ENCODE assay signal across 19 cellular contexts in the genomic region with DNA sequence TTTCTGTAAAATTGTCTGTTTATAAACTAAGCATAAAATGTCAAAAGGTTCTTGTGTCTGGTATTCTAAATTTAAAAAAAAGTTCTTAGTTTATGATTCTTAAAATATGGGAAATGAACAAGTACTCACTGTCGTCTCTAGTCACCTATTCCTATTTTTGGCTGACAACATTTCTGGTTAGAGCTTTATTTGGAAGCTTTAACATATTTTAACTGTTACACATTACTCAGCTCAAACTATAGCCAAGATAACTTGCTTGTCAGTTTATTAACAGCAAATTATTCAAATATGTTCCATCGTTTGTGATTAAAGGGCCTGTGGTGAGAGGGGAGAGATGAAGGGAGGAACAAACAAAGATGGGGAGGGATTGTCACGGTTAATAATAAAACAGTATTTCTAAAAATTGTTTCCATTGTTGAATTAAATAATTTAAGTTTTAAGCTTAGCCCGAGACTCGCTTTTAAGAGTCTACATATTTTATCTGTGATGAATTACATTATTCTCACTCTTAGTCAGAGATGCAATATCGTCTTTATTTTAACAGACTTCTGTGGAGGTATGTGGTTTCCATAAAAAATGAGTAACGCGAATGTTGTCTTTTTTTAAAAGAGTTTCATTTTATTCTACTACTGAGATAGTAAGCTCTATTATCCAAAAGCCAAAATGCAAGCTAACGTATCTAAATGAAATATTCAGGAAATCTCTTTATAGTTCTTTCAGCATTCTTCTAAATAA.
A peak's percentile ranks its signal among the peaks of the same experiment; 100 is the strongest.
DNase-seq lines count a peak whose midpoint lies in the region; ATAC-seq and TF ChIP-seq lines count a peak whose summit lies in the region.
"Had no signal": no experiment of that assay in that cellular context is flagged by ENCODE, and none has a peak within 500 bp of the region (broad histone marks: within the 10 kb centered on the region; RNA-seq: fewer than 3 reads in every experiment).

No MANE protein-coding gene starts in this region.

- intact Hi-C loops in PC-3 (cut with micrococcal nuclease) = no loop called here

- CTCF ChIA-PET in PC-3 (lab: Charles Lee) = interaction anchor here (0.6 to 0.8 kb wide), 3 partner anchors 19 to 287 kb away, joined by 3 to 6 read pairs (median 3); no protein-coding TSS in a partner anchor

- no peaks in the 10 kb centered on the region for H4K20me1 ChIP-seq in PC-3 (ENCODE audit: low read length)

- H3K27ac Mint-ChIP-seq in nephron progenitor cell = no peak overlapping the region
- H3K27ac Mint-ChIP-seq: activated CD8-positive, alpha-beta memory T cell treated with anti-CD3 and anti-CD28 coated beads, Interleukin-2, amount 10 ng/mL, durations not matched to agents 7 days and 5 days; CD4-positive, CD25-positive, alpha-beta regulatory T cell; stimulated activated naive CD8-positive, alpha-beta T cell treated with anti-CD3 and anti-CD28 coated beads, Interleukin-15, Interleukin-2, amounts not matched to agents 100 ng/mL and 50 ng/mL, for 24 hours; WTC11 had no signal

- no TSS peak for BruUV-seq in PC-3 (replicated peaks; lab: Mats Ljungman, UMichigan)

- no peaks in the 10 kb centered on the region for H3F3A ChIP-seq in PC-3 (ENCODE audit: low read length, unreplicated experiment)

- H3K9me3 Mint-ChIP-seq in nephron progenitor cell = peaks cover 3% of the 10 kb centered on the region
- H3K9me3 Mint-ChIP-seq: WTC11 had no signal

- H3K27ac ChIP-seq in PC-3 (ENCODE audit: low read length) = peak overlapping the region; percentile 61
- H3K27ac ChIP-seq: foreskin keratinocyte had no signal

- no peak overlapping the region for H3K4me3 Mint-ChIP-seq in nephron progenitor cell
- H3K4me3 Mint-ChIP-seq: activated CD8-positive, alpha-beta memory T cell treated with anti-CD3 and anti-CD28 coated beads, Interleukin-2, amount 10 ng/mL, durations not matched to agents 7 days and 5 days; CD4-positive, CD25-positive, alpha-beta regulatory T cell; stimulated activated naive CD8-positive, alpha-beta T cell treated with anti-CD3 and anti-CD28 coated beads, Interleukin-15, Interleukin-2, amounts not matched to agents 100 ng/mL and 50 ng/mL, for 24 hours; WTC11 had no signal

- H3K27me3 Mint-ChIP-seq in nephron progenitor cell (ENCODE audit: low read depth, poor library complexity) = no peaks in the 10 kb centered on the region
- H3K27me3 Mint-ChIP-seq: activated CD8-positive, alpha-beta memory T cell treated with anti-CD3 and anti-CD28 coated beads, Interleukin-2, amount 10 ng/mL, durations not matched to agents 7 days and 5 days; CD4-positive, CD25-positive, alpha-beta regulatory T cell; stimulated activated naive CD8-positive, alpha-beta T cell treated with anti-CD3 and anti-CD28 coated beads, Interleukin-15, Interleukin-2, amounts not matched to agents 100 ng/mL and 50 ng/mL, for 24 hours had no signal

- DNase-seq in GM03348 (ENCODE audit: low spot score) = peak; percentile 53
- DNase-seq in PC-3 = peak; percentile 70
- DNase-seq in choroid plexus epithelial cell (ENCODE audit: low read depth) = peak; percentile 48
- DNase-seq in NCI-H2107 (lab: John Stamatoyannopoulos, UW) = no peak
- DNase-seq in G401 (ENCODE audit: low spot score) = no peak
- no peak for DNase-seq in nephron progenitor cell
- DNase-seq: activated CD8-positive, alpha-beta memory T cell treated with anti-CD3 and anti-CD28 coated beads, Interleukin-2, amount 10 ng/mL, durations not matched to agents 7 days and 5 days; activated gamma-delta T cell treated with Interleukin-2 at 50 U/mL for 16 hours; CD4-positive, CD25-positive, alpha-beta regulatory T cell; DMS79; effector CD4-positive, alpha-beta T cell; GOT3; NCI-H2029; NCI-H524 treated with DMSO at 0.1 percent for 48 hours; SW 1271 had no signal

- H3K36me3 Mint-ChIP-seq in nephron progenitor cell (ENCODE audit: low read depth) = peaks cover 5% of the 10 kb centered on the region
- H3K36me3 Mint-ChIP-seq: activated CD8-positive, alpha-beta memory T cell treated with anti-CD3 and anti-CD28 coated beads, Interleukin-2, amount 10 ng/mL, durations not matched to agents 7 days and 5 days; CD4-positive, CD25-positive, alpha-beta regulatory T cell; WTC11 had no signal

- peaks cover 20% of the 10 kb centered on the region for H3K4me1 ChIP-seq in PC-3 (ENCODE audit: insufficient read depth, low read length)
- H3K4me1 ChIP-seq in skeletal muscle satellite cell (ENCODE audit: control insufficient read depth, insufficient read depth, low read length) = peaks cover 29% of the 10 kb centered on the region
- H3K4me1 ChIP-seq: foreskin keratinocyte had no signal

- H3K4me1 Mint-ChIP-seq in nephron progenitor cell = no peaks in the 10 kb centered on the region
- H3K4me1 Mint-ChIP-seq: activated CD8-positive, alpha-beta memory T cell treated with anti-CD3 and anti-CD28 coated beads, Interleukin-2, amount 10 ng/mL, durations not matched to agents 7 days and 5 days; WTC11 had no signal

- H3K4me3 ChIP-seq in PC-3 (ENCODE audit: low read length) (peak overlapping the region; percentile 38), choroid plexus epithelial cell (ENCODE audit: low read depth, low read length) (no peak overlapping the region), skeletal muscle satellite cell (ENCODE audit: low read length) (peak overlapping the region; percentile 43)

- TF ChIP-seq CTCF in PC-3 (conservative IDR thresholded peaks at IDR 0.05; ENCODE audit: low read depth, low read length) = no peak
- no peak for TF ChIP-seq CTCF in choroid plexus epithelial cell (conservative IDR thresholded peaks at IDR 0.05; ENCODE audit: low read depth, low read length)
- no peak for TF ChIP-seq CTCF in nephron progenitor cell (IDR thresholded peaks at IDR 0.05)

- H3K36me3 ChIP-seq in PC-3 (ENCODE audit: low read depth, low read length) (no peaks in the 10 kb centered on the region), skeletal muscle satellite cell (ENCODE audit: insufficient read depth, low read length) (no peaks in the 10 kb centered on the region)

- H3K4me2 ChIP-seq in PC-3 (ENCODE audit: low read length) = peak overlapping the region; percentile 79
- H3K4me2 ChIP-seq in skeletal muscle satellite cell (ENCODE audit: low read length) = peak overlapping the region; percentile 75

- H3K79me2 ChIP-seq in PC-3 (ENCODE audit: low read length) = no peaks in the 10 kb centered on the region

- no peaks in the 10 kb centered on the region for H3K27me3 ChIP-seq in PC-3 (ENCODE audit: low read length)
- no peaks in the 10 kb centered on the region for H3K27me3 ChIP-seq in skeletal muscle satellite cell (ENCODE audit: control insufficient read depth, insufficient read depth, low read length)
- H3K27me3 ChIP-seq: foreskin keratinocyte had no signal

- H3K9me3 ChIP-seq in PC-3 (ENCODE audit: low read length) (no peaks in the 10 kb centered on the region), skeletal muscle satellite cell (replicated peaks; ENCODE audit: low read length) (no peaks in the 10 kb centered on the region)

- H2AFZ ChIP-seq in PC-3 (ENCODE audit: low read length) = peak overlapping the region; percentile 31; the same call in 1 of the 2 replicates

- POLR2A ChIA-PET in PC-3 (lab: Charles Lee; ENCODE audit: unreplicated experiment) = interaction anchor here (0.6 kb wide), 2 partner anchors 18 to 292 kb away, joined by 3 to 11 read pairs; no protein-coding TSS in a partner anchor

- no peaks in the 10 kb centered on the region for H3K9me2 ChIP-seq in PC-3 (replicated peaks; ENCODE audit: low read length)

- ATAC-seq in PC-3 = peak; percentile 86
- ATAC-seq: activated CD8-positive, alpha-beta memory T cell treated with anti-CD3 and anti-CD28 coated beads, Interleukin-2, amount 10 ng/mL, durations not matched to agents 7 days and 5 days; foreskin keratinocyte; WTC11 had no signal

- H3K9ac ChIP-seq in PC-3 (ENCODE audit: low read length) (no peak overlapping the region), skeletal muscle satellite cell (ENCODE audit: low read depth, low read length) (peak overlapping the region; percentile 78)

- in situ Hi-C loops in G401 (cut with HindIII; ENCODE audit: low sequenced_read_pairs) = no loop called here

Comparison
In these comparisons a context has a peak if more than half of its experiments do, and no peak if none do; other contexts are left out.
1. DNase-seq: peak in GM03348 (single experiment), PC-3 (single experiment) and choroid plexus epithelial cell (single experiment); none in NCI-H2107 (single experiment), G401 (single experiment) and nephron progenitor cell (single experiment).